ENCODE assay signal across 29 cellular contexts in genomic region chr1:117123274-117123673, GRCh38. TPM values are rescaled to one million over a fixed set of nuclear protein-coding genes. Genes with fewer than 3 reads are reported as not detected.
DNase-seq lines count a peak whose midpoint lies in the region; ATAC-seq and TF ChIP-seq lines count a peak whose summit lies in the region.
"Had no signal": no experiment of that assay in that cellular context is flagged by ENCODE, and none has a peak within 500 bp of the region (broad histone marks: within the 10 kb centered on the region; RNA-seq: fewer than 3 reads in every experiment).

No MANE protein-coding gene starts in this region.

- no peak overlapping the region for H3K9ac ChIP-seq in trophoblast cell (ENCODE audit: low read length)
- H3K9ac ChIP-seq: BLaER1 treated with 17β-estradiol and CSF1 and Interleukin-3, amounts not matched to agents 10 nM and 100 nM; KMS-11 had no signal

- H3K18ac ChIP-seq in trophoblast cell (ENCODE audit: low read length): no peak overlapping the region

- H4K8ac ChIP-seq in trophoblast cell (ENCODE audit: low read depth, low read length): no peak overlapping the region

- intact Hi-C loops in CD4-positive, alpha-beta memory T cell (cut with micrococcal nuclease): loop anchor here (2.0 to 5.0 kb wide), 3 partner anchors 62 to 636 kb away; partner anchors contain the start of genes MAN1A2 and TTF2
- intact Hi-C loops in prostate gland (cut with DNase I): loop anchor here (10.0 kb wide), 2 partner anchors 242 to 268 kb away; partner anchors contain the start of gene MAN1A2

- no peak overlapping the region for H2BK120ac ChIP-seq in trophoblast cell (ENCODE audit: insufficient read depth, low read length, poor library complexity)

- no peak overlapping the region for H3K14ac ChIP-seq in trophoblast cell (ENCODE audit: low read length)

- H3K4me2 ChIP-seq in trophoblast cell (ENCODE audit: low read length): no peak overlapping the region
- H3K4me2 ChIP-seq: KMS-11 had no signal

- TF ChIP-seq POLR2A in prostate gland (IDR thresholded peaks at IDR 0.05): no peak

- H3K27ac ChIP-seq in CD4-positive, alpha-beta memory T cell (ENCODE audit: low read depth, low read length): no peak overlapping the region
- H3K27ac ChIP-seq in SJCRH30 (peak overlapping the region; percentile 100), trophoblast cell (ENCODE audit: low read depth, low read length) (no peak overlapping the region), prostate gland (no peak overlapping the region), foreskin keratinocyte (no peak overlapping the region)
- H3K27ac ChIP-seq: BLaER1 treated with 17β-estradiol and CSF1 and Interleukin-3, amounts not matched to agents 10 nM and 100 nM; KMS-11; neutrophil; right lobe of liver; SK-N-MC; spleen; thyroid gland had no signal

- no peak overlapping the region for H4K12ac ChIP-seq in trophoblast cell (ENCODE audit: low read depth, low read length)

- peaks cover 5 to 12% of the 10 kb centered on the region in 2 donors for H3K27me3 Mint-ChIP-seq in CD4-positive, alpha-beta memory T cell

- DNase-seq in CD4-positive, alpha-beta memory T cell: no peak
- DNase-seq in SJCRH30 (no peak), myocyte (ENCODE audit: low read depth) (peak; percentile 21), trophoblast cell (peak in 1 of 2 donors; percentile 24), prostate gland (ENCODE audit: low spot score) (no peak), ACHN (no peak), foreskin keratinocyte (no peak)
- DNase-seq: activated CD4-positive, alpha-beta memory T cell treated with anti-CD3 and anti-CD28 coated beads, Interleukin-2, amount 10 ng/mL, durations not matched to agents 7 days and 5 days; activated CD4-positive, CD25-positive, alpha-beta regulatory T cell treated with anti-CD3 and anti-CD28 coated beads, Interleukin-2, amount 50 U/mL, for 72 hours; Calu3; caudate nucleus; DMS79 treated with DMSO at 0.1 percent for 48 hours; GDM1; heart right ventricle; MG63; NCI-H2029; NCI-H526; NK-92 treated with Interleukin-12 subunit alpha and Interleukin-12 subunit beta, amount 100 ng/mL, for 24 hours; PC-3; posterior cingulate gyrus; right lobe of liver; spleen; stimulated activated CD8-positive, alpha-beta memory T cell treated with anti-CD3 and anti-CD28 coated beads, Interleukin-4, amount 100 ng/mL, for 48 hours; thyroid gland had no signal

- no peak overlapping the region for H2AFZ ChIP-seq in trophoblast cell (ENCODE audit: insufficient read depth, low read length, poor library complexity)

- H3K36me3 Mint-ChIP-seq in CD4-positive, alpha-beta memory T cell: no peaks in the 10 kb centered on the region

- no peak overlapping the region for H3K23ac ChIP-seq in trophoblast cell (ENCODE audit: low read length)

- TF ChIP-seq CTCF in prostate gland (IDR thresholded peaks at IDR 0.05) (no peak), foreskin keratinocyte (conservative IDR thresholded peaks at IDR 0.05) (no peak)

- H3K4me1 ChIP-seq in CD4-positive, alpha-beta memory T cell (ENCODE audit: insufficient read depth, low read length): peaks cover 15% of the 10 kb centered on the region
- H3K4me1 ChIP-seq in SJCRH30 (peaks cover 7% of the 10 kb centered on the region), trophoblast cell (ENCODE audit: control insufficient read depth in 1 of 2, insufficient read depth in 2 of 2, low read length in 2 of 2) (peaks cover 10 to 21% of the 10 kb centered on the region in 2 experiments), prostate gland (replicated peaks) (no peaks in the 10 kb centered on the region), foreskin keratinocyte (no peaks in the 10 kb centered on the region)

- in situ Hi-C loops in ACHN (cut with HindIII; ENCODE audit: low pct_ligation_motif_present, low pct_unique_long_range_greater_than_20kb, low sequenced_read_pairs): no loop called here

- H2BK5ac ChIP-seq in trophoblast cell (ENCODE audit: low read depth, low read length, poor library complexity): no peak overlapping the region

- H2AK5ac ChIP-seq in trophoblast cell (ENCODE audit: low read length): no peak overlapping the region

- no CpG with 5 or more reads among the region's 2 CpGs for WGBS in trophoblast cell (ENCODE audit: extremely low coverage, insufficient coverage, insufficient read length)
- 93% methylated on average over 2 of the region's 2 CpGs for WGBS in prostate gland

- no peak for ATAC-seq in foreskin keratinocyte
- ATAC-seq: heart right ventricle, PC-3, right lobe of liver had no signal

- peak overlapping the region; percentile 16 to 60 (median 38) for H3K4me3 Mint-ChIP-seq in CD4-positive, alpha-beta memory T cell

- CTCF ChIA-PET in CD4-positive, alpha-beta memory T cell (lab: Charles Lee; ENCODE audit: partially characterized antibody): interaction anchor here (1.1 to 1.5 kb wide), 7 partner anchors 10 to 55 kb away, joined by 3 to 7 read pairs (median 3); no protein-coding TSS in a partner anchor

- peak overlapping the region; percentile 61 for H2BK12ac ChIP-seq in trophoblast cell (ENCODE audit: low read length)

- peak overlapping the region; percentile 18 for H4K91ac ChIP-seq in trophoblast cell (ENCODE audit: low read depth, low read length)

- H3K79me1 ChIP-seq in trophoblast cell (ENCODE audit: low read length): peaks cover 21% of the 10 kb centered on the region

- H3K9me3 Mint-ChIP-seq in CD4-positive, alpha-beta memory T cell: no peaks in the 10 kb centered on the region
- H3K9me3 Mint-ChIP-seq: activated CD4-positive, alpha-beta memory T cell treated with anti-CD3 and anti-CD28 coated beads, Interleukin-2, amount 10 ng/mL, durations not matched to agents 7 days and 5 days had no signal

- H3K27ac Mint-ChIP-seq in CD4-positive, alpha-beta memory T cell: no peak overlapping the region
- H3K27ac Mint-ChIP-seq: activated CD4-positive, alpha-beta memory T cell treated with anti-CD3 and anti-CD28 coated beads, Interleukin-2, amount 10 ng/mL, durations not matched to agents 7 days and 5 days had no signal

- POLR2A ChIA-PET in CD4-positive, alpha-beta memory T cell (lab: Charles Lee; ENCODE audit: partially characterized antibody): no interaction called here

- H3K4ac ChIP-seq in trophoblast cell (ENCODE audit: low read depth, low read length): no peak overlapping the region

- H3K27me3 ChIP-seq in CD4-positive, alpha-beta memory T cell (ENCODE audit: insufficient read depth, low read length): no peaks in the 10 kb centered on the region
- H3K27me3 ChIP-seq in SJCRH30 (no peaks in the 10 kb centered on the region), trophoblast cell (ENCODE audit: insufficient read depth, low read length) (no peaks in the 10 kb centered on the region), prostate gland (replicated peaks; ENCODE audit: insufficient read depth) (no peaks in the 10 kb centered on the region), foreskin keratinocyte (no peaks in the 10 kb centered on the region)
- H3K27me3 ChIP-seq: heart right ventricle, MG63, right lobe of liver, thyroid gland had no signal

- H3K9me3 ChIP-seq in CD4-positive, alpha-beta memory T cell (ENCODE audit: control insufficient read depth in 1 of 2, low read length in 2 of 2): no peaks in the 10 kb centered on the region
- no peaks in the 10 kb centered on the region for H3K9me3 ChIP-seq in SJCRH30 (replicated peaks)
- H3K9me3 ChIP-seq in trophoblast cell (ENCODE audit: insufficient read depth, low read depth, low read length): no peaks in the 10 kb centered on the region
- H3K9me3 ChIP-seq in prostate gland: no peaks in the 10 kb centered on the region
- H3K9me3 ChIP-seq: BLaER1 treated with 17β-estradiol and CSF1 and Interleukin-3, amounts not matched to agents 10 nM and 100 nM; HAP-1; heart right ventricle; MG63; neutrophil; right lobe of liver; spleen; thyroid gland had no signal

- H3K79me2 ChIP-seq in trophoblast cell (ENCODE audit: control insufficient read depth, insufficient read depth, low read length, poor library complexity): peaks cover 12% of the 10 kb centered on the region

- H3K4me1 Mint-ChIP-seq in CD4-positive, alpha-beta memory T cell: peaks cover 4 to 10% (median 8%) of the 10 kb centered on the region in 4 donors

- no peaks in the 10 kb centered on the region for H3K36me3 ChIP-seq in CD4-positive, alpha-beta memory T cell (ENCODE audit: insufficient read depth, low read length)
- no peaks in the 10 kb centered on the region for H3K36me3 ChIP-seq in SJCRH30
- peaks cover 3 to 5% of the 10 kb centered on the region in 2 experiments for H3K36me3 ChIP-seq in trophoblast cell (ENCODE audit: control insufficient read depth in 1 of 2, insufficient read depth in 2 of 2, low read length in 2 of 2)
- no peaks in the 10 kb centered on the region for H3K36me3 ChIP-seq in prostate gland
- H3K36me3 ChIP-seq: BLaER1 treated with 17β-estradiol and CSF1 and Interleukin-3, amounts not matched to agents 10 nM and 100 nM; HAP-1; heart right ventricle; MG63; neutrophil; right lobe of liver; spleen; thyroid gland had no signal

- H3K4me3 ChIP-seq in CD4-positive, alpha-beta memory T cell (ENCODE audit: low read length in 2 of 2): no peak overlapping the region
- peak overlapping the region; percentile 68; the same call in 1 of the 2 replicates for H3K4me3 ChIP-seq in SJCRH30
- H3K4me3 ChIP-seq in trophoblast cell (ENCODE audit: low read depth, low read length): no peak overlapping the region
- H3K4me3 ChIP-seq in prostate gland: no peak overlapping the region
- H3K4me3 ChIP-seq: BLaER1 treated with 17β-estradiol and CSF1 and Interleukin-3, amounts not matched to agents 10 nM and 100 nM; HAP-1; MG63; right lobe of liver; SK-N-MC; thyroid gland had no signal

RNA-seq across cellular contexts. Expression of gene TRIM45, which starts 1.7 kb away (rescaled TPM):
- under 1 TPM; 0.20 to 0.25 TPM for total RNA-seq in CD4-positive, alpha-beta memory T cell
- under 1 TPM in 1 of 2 donors, not detected in 1; 0.11 TPM for polyA plus RNA-seq in CD4-positive, alpha-beta memory T cell
- 15.9 and 16.1 TPM in 2 replicates for total RNA-seq in SJCRH30 (2014; rRNA removed; shearing (Covaris generic))
- total RNA-seq in myocyte (14.4 and 17.1 TPM in 2 replicates), prostate gland (10 to 100 TPM in 1 of 2 donors, 1 to 10 TPM in 1; 4.0 to 13.2 TPM), foreskin keratinocyte (2.3 and 2.9 TPM in 2 replicates)
- polyA plus RNA-seq in myocyte (2012): 8.0 TPM
- polyA plus RNA-seq in trophoblast cell (2013): 8.1 and 9.8 TPM in 2 replicates
- 1.7 TPM in 2 replicates for polyA plus RNA-seq in foreskin keratinocyte
